In the genomic region with DNA sequence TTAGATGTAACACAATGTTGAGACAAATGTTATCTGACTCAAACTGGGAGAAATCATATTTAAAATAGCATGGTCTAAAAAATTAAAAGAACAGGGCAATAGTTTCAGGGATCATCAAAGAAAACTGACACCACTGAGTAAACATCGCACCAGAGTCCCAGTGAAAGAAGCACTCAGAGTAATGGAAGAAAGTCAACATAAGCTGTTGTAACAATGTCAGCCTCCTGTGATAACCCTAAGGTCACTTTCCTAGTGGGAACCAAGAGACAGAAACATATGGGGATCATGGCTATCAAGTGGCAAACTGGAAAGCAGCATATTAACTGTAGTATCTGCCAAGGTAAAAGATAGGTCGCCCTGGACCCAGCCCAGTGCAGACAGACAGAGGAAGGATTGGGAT, we compare ENCODE assay signal across 19 cellular contexts.
"Had no signal": no experiment of that assay in that cellular context is flagged by ENCODE, and none has a peak within 500 bp of the region (broad histone marks: within the 10 kb centered on the region; RNA-seq: fewer than 3 reads in every experiment).

No MANE protein-coding gene starts in this region.

- DNase-seq: activated B cell treated with CpG ODN at 0.5 μM for 24 hours; activated CD4-positive, alpha-beta T cell treated with anti-CD3 and anti-CD28 coated beads for 36 hours; activated CD4-positive, alpha-beta T cell treated with anti-CD3 and anti-CD28 coated beads, Interleukin-2, amount 50 U/mL, for 4 hours; activated CD8-positive, alpha-beta memory T cell treated with anti-CD3 and anti-CD28 coated beads for 24 hours; activated CD8-positive, alpha-beta memory T cell treated with anti-CD3 and anti-CD28 coated beads, Interleukin-2, amount 50 U/mL, for 4 hours; activated naive CD4-positive, alpha-beta T cell; activated T-cell treated with anti-CD3 and anti-CD28 coated beads, Interleukin-2, amount 50 U/mL, for 4 hours; adrenal gland; brain microvascular endothelial cell; caudate nucleus; effector CD8-positive, alpha-beta T cell; erythroblast; foreskin fibroblast; heart right ventricle; left colon; stimulated activated CD4-positive, alpha-beta T cell treated with anti-CD3 and anti-CD28 coated beads, Interleukin-4, amount 100 ng/mL, for 24 hours; stimulated activated naive CD4-positive, alpha-beta T cell treated with Interleukin-2 at 50 U/mL for 16 hours; upper lobe of left lung had no signal

- ATAC-seq: activated CD4-positive, alpha-beta T cell treated with anti-CD3 and anti-CD28 coated beads for 36 hours; activated T-cell treated with anti-CD3 and anti-CD28 coated beads, Interleukin-2, amount 50 U/mL, for 4 hours; heart right ventricle; left colon; natural killer cell treated with Interleukin-12 subunit alpha and Interleukin-12 subunit beta and Interleukin-15 and Interleukin-18, amount 100 ng/mL, for 72 hours had no signal
